ENCODE assay signal across 17 cellular contexts in genomic region chr5:59840200-59840601, GRCh38. TPM values are rescaled to one million over a fixed set of nuclear protein-coding genes. Genes with fewer than 3 reads are reported as not detected.
DNase-seq lines count a peak whose midpoint lies in the region; ATAC-seq, FAIRE-seq and TF ChIP-seq lines count a peak whose summit lies in the region.
"Had no signal": no experiment of that assay in that cellular context is flagged by ENCODE, and none has a peak within 500 bp of the region (broad histone marks: within the 10 kb centered on the region; RNA-seq: fewer than 3 reads in every experiment).

No MANE protein-coding gene starts in this region.

- H3K9me3 Mint-ChIP-seq in HFFc6, result no peaks in the 10 kb centered on the region
- H3K9me3 Mint-ChIP-seq: activated naive CD4-positive, alpha-beta T cell treated with anti-CD3 and anti-CD28 coated beads, Interleukin-2, amount 10 ng/mL, durations not matched to agents 7 days and 5 days had no signal

- 32% methylated on average over 3 of the region's 3 CpGs for WGBS in A549 (ENCODE audit: missing lambda C conversion rate)
- 27% methylated on average over 3 of the region's 3 CpGs for WGBS in hepatocyte (ENCODE audit: low lambda C conversion rate, missing lambda C conversion rate)

- DNase-seq in A549 (ENCODE audit: low read depth in 1 of 2, low spot score in 1 of 2) (no peak), HFFc6 (peak; percentile 82), hepatocyte (ENCODE audit: low spot score) (peak; percentile 49), midbrain (lab: John Stamatoyannopoulos, UW) (no peak), iPS-NIHi11 (ENCODE audit: low spot score) (no peak), activated T-cell treated with anti-CD3 and anti-CD28 coated beads for 4 hours (no peak)
- no peak for DNase-seq in activated CD4-positive, alpha-beta T cell treated with anti-CD3 and anti-CD28 coated beads, Interleukin-2, amount 50 U/mL, for 48 hours
- DNase-seq: activated CD8-positive, alpha-beta memory T cell treated with anti-CD3 and anti-CD28 coated beads, Interleukin-2, amount 10 ng/mL, durations not matched to agents 7 days and 5 days; activated naive CD4-positive, alpha-beta T cell treated with anti-CD3 and anti-CD28 coated beads, Interleukin-2, amount 10 ng/mL, durations not matched to agents 7 days and 5 days; NCI-H1417 treated with DMSO at 0.1 percent for 48 hours; stimulated activated CD4-positive, alpha-beta T cell treated with anti-CD3 and anti-CD28 coated beads, Interleukin-2, amount 100 ng/mL, for 48 hours; upper lobe of left lung had no signal

- POLR2A ChIA-PET in A549 (lab: Yijun Ruan, JAX), result no interaction called here

- peaks cover 41% of the 10 kb centered on the region for H3K4me1 Mint-ChIP-seq in HFFc6 (ENCODE audit: low read depth)
- H3K4me1 Mint-ChIP-seq: activated CD8-positive, alpha-beta memory T cell treated with anti-CD3 and anti-CD28 coated beads, Interleukin-2, amount 10 ng/mL, durations not matched to agents 7 days and 5 days; activated naive CD4-positive, alpha-beta T cell treated with anti-CD3 and anti-CD28 coated beads, Interleukin-2, amount 10 ng/mL, durations not matched to agents 7 days and 5 days; IgD-negative memory B cell; stimulated activated effector memory CD8-positive, alpha-beta T cell treated with anti-CD3 and anti-CD28 coated beads, Interleukin-12 subunit alpha, Interleukin-12 subunit beta, amount 100 ng/mL, for 72 hours had no signal

- H4K20me1 ChIP-seq in hepatocyte (ENCODE audit: insufficient read depth, poor library complexity, severe bottlenecking), result no peaks in the 10 kb centered on the region

- no peaks in the 10 kb centered on the region for H3K79me2 ChIP-seq in hepatocyte

- H3K4me3 Mint-ChIP-seq in HFFc6, result peak overlapping the region; percentile 16; the same call in 1 of the 2 replicates
- H3K4me3 Mint-ChIP-seq: activated CD8-positive, alpha-beta memory T cell treated with anti-CD3 and anti-CD28 coated beads, Interleukin-2, amount 10 ng/mL, durations not matched to agents 7 days and 5 days; activated naive CD4-positive, alpha-beta T cell treated with anti-CD3 and anti-CD28 coated beads, Interleukin-2, amount 10 ng/mL, durations not matched to agents 7 days and 5 days; IgD-negative memory B cell; stimulated activated effector memory CD8-positive, alpha-beta T cell treated with anti-CD3 and anti-CD28 coated beads, Interleukin-12 subunit alpha, Interleukin-12 subunit beta, amount 100 ng/mL, for 72 hours had no signal

- H3K4me2 ChIP-seq in A549 (no peak overlapping the region), hepatocyte (peak overlapping the region; percentile 20)

- CTCF ChIA-PET in A549 (lab: Yijun Ruan, JAX), result interaction anchor here (1.1 kb wide), 1 partner anchor 30 kb away, joined by 4 read pairs; no protein-coding TSS in a partner anchor

- H3K36me3 Mint-ChIP-seq in HFFc6 (ENCODE audit: low read depth), result no peaks in the 10 kb centered on the region
- H3K36me3 Mint-ChIP-seq: activated CD8-positive, alpha-beta memory T cell treated with anti-CD3 and anti-CD28 coated beads, Interleukin-2, amount 10 ng/mL, durations not matched to agents 7 days and 5 days; activated naive CD4-positive, alpha-beta T cell treated with anti-CD3 and anti-CD28 coated beads, Interleukin-2, amount 10 ng/mL, durations not matched to agents 7 days and 5 days; IgD-negative memory B cell; stimulated activated effector memory CD8-positive, alpha-beta T cell treated with anti-CD3 and anti-CD28 coated beads, Interleukin-12 subunit alpha, Interleukin-12 subunit beta, amount 100 ng/mL, for 72 hours had no signal

- H3K9me3 ChIP-seq in A549 (0 out of 3 replicates have a peak, but pooled peaks cover 2% of the 10 kb centered on the region), hepatocyte (ENCODE audit: low read depth) (no peaks in the 10 kb centered on the region)
- H3K9me3 ChIP-seq: upper lobe of left lung had no signal

- H3K4me1 ChIP-seq in A549, result no peaks in the 10 kb centered on the region
- no peaks in the 10 kb centered on the region for H3K4me1 ChIP-seq in hepatocyte (ENCODE audit: insufficient read depth)
- H3K4me1 ChIP-seq: upper lobe of left lung had no signal

- H3K27ac Mint-ChIP-seq in HFFc6, result peak overlapping the region; percentile 49; the same call in 1 of the 2 replicates
- H3K27ac Mint-ChIP-seq: activated CD8-positive, alpha-beta memory T cell treated with anti-CD3 and anti-CD28 coated beads, Interleukin-2, amount 10 ng/mL, durations not matched to agents 7 days and 5 days; activated naive CD4-positive, alpha-beta T cell treated with anti-CD3 and anti-CD28 coated beads, Interleukin-2, amount 10 ng/mL, durations not matched to agents 7 days and 5 days; IgD-negative memory B cell; stimulated activated effector memory CD8-positive, alpha-beta T cell treated with anti-CD3 and anti-CD28 coated beads, Interleukin-12 subunit alpha, Interleukin-12 subunit beta, amount 100 ng/mL, for 72 hours had no signal

- peak; percentile 7 for FAIRE-seq in A549 (lab: Jason Lieb, UNC)
- FAIRE-seq: TTC549 had no signal

- H3K36me3 ChIP-seq in hepatocyte (replicated peaks; ENCODE audit: insufficient read depth, low read depth), result no peaks in the 10 kb centered on the region
- H3K36me3 ChIP-seq: upper lobe of left lung had no signal

- no peaks in the 10 kb centered on the region for H3K27me3 ChIP-seq in hepatocyte
- H3K27me3 ChIP-seq: upper lobe of left lung had no signal

- no peak for TF ChIP-seq EP300 in A549 (IDR thresholded peaks at IDR 0.05)

- H3K27me3 Mint-ChIP-seq in HFFc6 (ENCODE audit: insufficient read depth), result peaks cover 4% of the 10 kb centered on the region

- TF ChIP-seq CTCF in A549 (IDR thresholded peaks at IDR 0.05) (no peak), HFFc6 (IDR thresholded peaks at IDR 0.05) (no peak), VCaP (conservative IDR thresholded peaks at IDR 0.05) (no peak), hepatocyte (IDR thresholded peaks at IDR 0.05; ENCODE audit: poor library complexity) (no peak)

- no peaks in the 10 kb centered on the region for H3K9me2 ChIP-seq in hepatocyte (replicated peaks; ENCODE audit: insufficient read depth)

- peak; percentile 24 to 36; a peak in 2 of 6 replicates for ATAC-seq in A549
- ATAC-seq: activated CD8-positive, alpha-beta memory T cell treated with anti-CD3 and anti-CD28 coated beads, Interleukin-2, amount 10 ng/mL, durations not matched to agents 7 days and 5 days; esophagus mucosa; stimulated activated effector memory CD8-positive, alpha-beta T cell treated with anti-CD3 and anti-CD28 coated beads, Interleukin-12 subunit alpha, Interleukin-12 subunit beta, amount 100 ng/mL, for 72 hours had no signal

- H3K27ac ChIP-seq in A549, result no peak overlapping the region
- H3K27ac ChIP-seq in VCaP, result peak overlapping the region; percentile 80
- peak overlapping the region; percentile 23 for H3K27ac ChIP-seq in hepatocyte
- H3K27ac ChIP-seq: upper lobe of left lung had no signal

- TF ChIP-seq RAD21 in A549 (conservative IDR thresholded peaks at IDR 0.05 in 1 of 2, IDR thresholded peaks at IDR 0.05 in 1 of 2), result no peak

- H3K4me3 ChIP-seq in A549, result no peak overlapping the region
- H3K4me3 ChIP-seq in hepatocyte, result no peak overlapping the region
- H3K4me3 ChIP-seq: upper lobe of left lung had no signal

- TF ChIP-seq POLR2A in A549 (IDR thresholded peaks at IDR 0.05; ENCODE audit: low read length), result no peak

- no peak overlapping the region for H2AFZ ChIP-seq in hepatocyte

TF ChIP-seq in A549, 52 proteins besides CTCF, POLR2A, EP300 and RAD21:
- TF ChIP-seq SMC3 (IDR thresholded peaks at IDR 0.05) (no peak), HEYL (CRISPR knock-in tag; IDR thresholded peaks at IDR 0.05) (no peak), FOSB (CRISPR knock-in tag; IDR thresholded peaks at IDR 0.05) (no peak), ZFP36 (IDR thresholded peaks at IDR 0.05; ENCODE audit: borderline replicate concordance, partially characterized antibody) (no peak), HOXA7 (CRISPR knock-in tag; IDR thresholded peaks at IDR 0.05) (no peak), PHF8 (IDR thresholded peaks at IDR 0.05; ENCODE audit: borderline replicate concordance, low read depth) (no peak), RFX5 (IDR thresholded peaks at IDR 0.05) (no peak), HDAC2 (IDR thresholded peaks at IDR 0.05) (no peak), TFCP2L1 (CRISPR knock-in tag; IDR thresholded peaks at IDR 0.05) (no peak)

RNA-seq across cellular contexts. Expression of gene PDE4D, which starts 53.3 kb away (rescaled TPM):
- polyA plus RNA-seq in A549 (2011; rRNA removed) (182 and 213 TPM in 2 replicates), A549 (2017; fragmentation: RNase III; extraction: RNeasy Plus Mini Kit Qiagen cat#74134 plus additional on column Dnase treatment) (64.2 to 77.3 TPM (median 74.0 TPM) in 3 replicates), hepatocyte (14.5 and 21.5 TPM in 2 replicates)
- 34.3 and 44.6 TPM in 2 replicates for polyA plus RNA-seq in A549 (2012; cell fraction: cytosol; rRNA removed)
- 82.0 and 84.5 TPM in 2 replicates for polyA plus RNA-seq in A549 (2012; cell fraction: nucleus; rRNA removed)
- polyA minus RNA-seq in A549 (2011; rRNA and poly(A)+ RNA removed), result 774 and 1,018 TPM in 2 replicates
- total RNA-seq in HFFc6 (2021; fragmentation: NEBNext Ultra II Directional; extraction: Animal tissue kit (Norgen Biotek cat#: 25700)), result 1 to 10 TPM; 1.8 to 7.3 (median 6.2) TPM
- 42.2 and 45.2 TPM in 2 replicates for total RNA-seq in hepatocyte

Comparison
In these comparisons a context has a peak if more than half of its experiments do, and no peak if none do; other contexts are left out.
1. DNase-seq: peak in HFFc6 (single experiment) and hepatocyte (single experiment); none in A549 (0 of 2), midbrain (single experiment), iPS-NIHi11 (single experiment), activated T-cell treated with anti-CD3 and anti-CD28 coated beads for 4 hours (single experiment) and activated CD4-positive, alpha-beta T cell treated with anti-CD3 and anti-CD28 coated beads, Interleukin-2, amount 50 U/mL, for 48 hours (0 of 2).
2. H3K27ac ChIP-seq: peak in VCaP (single experiment) and hepatocyte (single experiment); none in A549 (0 of 2).